Comparison of ENCODE assay signal across 9 cellular contexts in the genomic region with DNA sequence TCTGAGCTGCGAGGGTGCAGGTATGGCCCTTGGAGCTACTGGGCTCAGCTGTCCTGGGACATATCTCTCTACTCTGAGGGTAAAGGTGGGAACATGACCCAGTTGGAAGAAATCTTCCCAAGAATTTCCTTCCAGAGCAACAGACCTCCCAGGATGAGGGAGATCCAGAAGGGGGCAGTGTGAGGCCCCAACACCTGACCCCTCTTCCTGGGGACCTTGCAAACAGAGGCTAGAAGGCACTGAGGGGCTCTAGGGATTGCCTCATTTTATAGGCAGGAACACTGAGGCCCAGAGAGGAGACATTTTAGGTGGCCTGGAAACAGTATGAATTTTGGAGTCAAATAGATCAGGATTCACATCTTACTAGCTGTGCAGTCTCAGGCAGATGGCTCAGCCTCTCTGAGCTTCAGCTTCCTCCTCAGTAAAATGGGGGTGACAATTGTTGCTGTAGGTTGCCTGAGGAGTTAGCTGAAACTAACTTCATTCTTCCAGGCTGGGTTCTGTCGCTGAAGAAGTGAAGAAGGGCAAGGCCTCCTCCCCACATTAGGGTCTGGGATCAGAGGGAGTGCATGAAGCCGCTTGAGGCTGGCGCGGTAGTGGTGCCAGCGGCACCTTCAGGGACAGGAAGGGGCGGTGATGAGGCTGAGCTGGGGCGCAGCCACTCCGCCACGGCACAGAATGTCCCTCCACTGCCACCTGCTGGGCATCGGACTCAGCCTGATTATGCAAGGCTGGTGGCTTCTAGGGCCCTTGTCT. TPM values are rescaled to one million over a fixed set of nuclear protein-coding genes. Genes with fewer than 3 reads are reported as not detected.
DNase-seq lines count a peak whose midpoint lies in the region; ATAC-seq lines count a peak whose summit lies in the region.
"Had no signal": no experiment of that assay in that cellular context is flagged by ENCODE, and none has a peak within 500 bp of the region (broad histone marks: within the 10 kb centered on the region; RNA-seq: fewer than 3 reads in every experiment).

No MANE protein-coding gene starts in this region.

- ATAC-seq in GM21447 (IDR thresholded peaks at IDR 0.05; ENCODE audit: unreplicated experiment): peak; percentile 83

- peaks cover 2 to 14% (median 6%) of the 10 kb centered on the region in 5 donors for H3K4me1 ChIP-seq in subcutaneous abdominal adipose tissue (ENCODE audit: control insufficient read depth in 5 of 5, insufficient read depth in 5 of 5, low read length in 5 of 5)

- no peaks in the 10 kb centered on the region for H3K36me3 ChIP-seq in subcutaneous abdominal adipose tissue (ENCODE audit: control insufficient read depth in 5 of 5, insufficient read depth in 5 of 5, low read length in 5 of 5)

- H3K9me3 ChIP-seq in subcutaneous abdominal adipose tissue (ENCODE audit: control insufficient read depth in 5 of 5, low read length in 5 of 5): peaks cover 0 to 5% (median 0%) of the 10 kb centered on the region in 5 donors

- H3K4me3 ChIP-seq in subcutaneous abdominal adipose tissue (ENCODE audit: low read depth in 1 of 5, low read length in 5 of 5): peak overlapping the region in 4 of 5 donors; percentile 28 to 57 (median 52)

- no peak overlapping the region for H3K9ac ChIP-seq in subcutaneous abdominal adipose tissue (ENCODE audit: low read length in 5 of 5)

- peak; percentile 85 for DNase-seq in COLO829 (ENCODE audit: low spot score)
- DNase-seq in Kasumi-1 (lab: John Stamatoyannopoulos, UW): peak; percentile 75 to 77
- peak; percentile 61 to 77 for DNase-seq in SHP77 (lab: John Stamatoyannopoulos, UW)
- peak; percentile 93 for DNase-seq in activated effector memory CD4-positive, alpha-beta T cell treated with anti-CD3 and anti-CD28 coated beads, Interleukin-2, amount 50 U/mL, for 16 hours
- peak; percentile 48 for DNase-seq in foreskin melanocyte
- peak; percentile 34 for DNase-seq in occipital lobe (lab: John Stamatoyannopoulos, UW)

- no peak overlapping the region for H3K27ac ChIP-seq in subcutaneous abdominal adipose tissue (ENCODE audit: low read depth, low read length)

- no peaks in the 10 kb centered on the region for H3K27me3 ChIP-seq in subcutaneous abdominal adipose tissue (ENCODE audit: control insufficient read depth in 5 of 5, insufficient read depth in 4 of 5, low read length in 5 of 5)

RNA-seq across cellular contexts. Expression of gene KCNK17, which starts 11.4 kb away (rescaled TPM):
- not detected for total RNA-seq in occipital lobe
- total RNA-seq: T-helper 2 cell treated with Interferon-gamma antibody and Interleukin-4, amounts not matched to agents 100 ng/mL and 5 ng/mL, for 36 hours had no signal

RNA-seq across cellular contexts. Expression of gene KCNK16, which starts 19.7 kb away (rescaled TPM):
- total RNA-seq in occipital lobe: not detected
- total RNA-seq: T-helper 2 cell treated with Interferon-gamma antibody and Interleukin-4, amounts not matched to agents 100 ng/mL and 5 ng/mL, for 36 hours had no signal

Comparison
In these comparisons a context has a peak if more than half of its experiments do, and no peak if none do; other contexts are left out.
1. DNase-seq: peak in every context shown above with its lines; median percentile 93 in activated effector memory CD4-positive, alpha-beta T cell treated with anti-CD3 and anti-CD28 coated beads, Interleukin-2, amount 50 U/mL, for 16 hours; 85 in COLO829; 76 in Kasumi-1; 69 in SHP77; 48 in foreskin melanocyte; 34 in occipital lobe.